ENCODE assay signal across 8 cellular contexts in genomic region chr3:119677641-119677934, GRCh38. TPM values are rescaled to one million over a fixed set of nuclear protein-coding genes. Genes with fewer than 3 reads are reported as not detected.
DNase-seq lines count a peak whose midpoint lies in the region; ATAC-seq, FAIRE-seq and TF ChIP-seq lines count a peak whose summit lies in the region.

No MANE protein-coding gene starts in this region.

- H3K9me3 ChIP-seq in GM23248 (ENCODE audit: low read depth) (no peaks in the 10 kb centered on the region), WERI-Rb-1 (ENCODE audit: severe bottlenecking) (no peaks in the 10 kb centered on the region), gastroesophageal sphincter (no peaks in the 10 kb centered on the region), small intestine (ENCODE audit: control insufficient read depth, low read depth) (no peaks in the 10 kb centered on the region)

- H3K27me3 ChIP-seq in GM23248 (replicated peaks; ENCODE audit: insufficient read depth) (no peaks in the 10 kb centered on the region), WERI-Rb-1 (ENCODE audit: insufficient read depth, low read depth, severe bottlenecking) (no peaks in the 10 kb centered on the region), gastroesophageal sphincter (no peaks in the 10 kb centered on the region), small intestine (ENCODE audit: control insufficient read depth in 2 of 2, insufficient read depth in 2 of 2, low read length in 2 of 2) (no peaks in the 10 kb centered on the region)

- no peaks in the 10 kb centered on the region for H3K9me2 ChIP-seq in GM23248 (ENCODE audit: insufficient read depth)

- H3F3A ChIP-seq in GM23248 (ENCODE audit: insufficient read depth), result no peaks in the 10 kb centered on the region

- TF ChIP-seq POLR2A in gastroesophageal sphincter (IDR thresholded peaks at IDR 0.05), result no peak

- H3K27ac ChIP-seq in GM23248 (0 out of 2 replicates have a peak overlapping the region, but pooled peaks have one; percentile 23), WERI-Rb-1 (peak overlapping the region; percentile 92), gastroesophageal sphincter (peak overlapping the region; percentile 77 to 99 (median 90)), small intestine (ENCODE audit: low read depth in 1 of 2, low read length in 1 of 2) (peak overlapping the region; percentile 82 to 94)

- H4K20me1 ChIP-seq in GM23248 (ENCODE audit: insufficient read depth), result no peaks in the 10 kb centered on the region

- WGBS in GM23248 (ENCODE audit: low coverage in 1 of 2, low lambda C conversion rate in 2 of 2, missing lambda C conversion rate in 2 of 2), 2 experiments, result 15 to 18% methylated on average over 6 of the region's 6 CpGs
- 3 to 13% methylated on average over 6 of the region's 6 CpGs for WGBS in gastroesophageal sphincter (ENCODE audit: low coverage in 1 of 2), 2 donors
- 4 to 7% (median 5%) methylated on average over 6 of the region's 6 CpGs for WGBS in small intestine, 3 donors

- H3K4me2 ChIP-seq in GM23248 (ENCODE audit: unreplicated experiment), result peak overlapping the region; percentile 93

- no peak for FAIRE-seq in small intestine (lab: Jason Lieb, UNC)

- TF ChIP-seq CTCF in WERI-Rb-1 (IDR thresholded peaks at IDR 0.05; ENCODE audit: low read depth, low read length) (no peak), gastroesophageal sphincter (IDR thresholded peaks at IDR 0.05) (no peak)

- peak overlapping the region; percentile 94 for H2AFZ ChIP-seq in GM23248

- H3K4me3 ChIP-seq in GM23248 (peak overlapping the region; percentile 80), WERI-Rb-1 (ENCODE audit: low read depth, low read length) (peak overlapping the region; percentile 81), gastroesophageal sphincter (peak overlapping the region; percentile 63 to 74), small intestine (ENCODE audit: low read depth in 1 of 2, low read length in 2 of 2) (peak overlapping the region in 1 of 2 donors; percentile 73)

- H3K36me3 ChIP-seq in GM23248 (ENCODE audit: low read depth) (no peaks in the 10 kb centered on the region), WERI-Rb-1 (peaks cover 21% of the 10 kb centered on the region), gastroesophageal sphincter (peaks cover 3 to 27% of the 10 kb centered on the region in 2 donors), small intestine (ENCODE audit: control insufficient read depth in 2 of 2, insufficient read depth in 2 of 2, low read length in 2 of 2) (peaks cover 0 to 5% of the 10 kb centered on the region in 2 donors)

- no peak for DNase-seq in GM23248
- no peak for DNase-seq in WERI-Rb-1
- no peak for DNase-seq in small intestine
- DNase-seq in hippocampal formation (lab: John Stamatoyannopoulos, UW), result no peak
- DNase-seq in ecto neural progenitor cell (ENCODE audit: low spot score), result no peak
- DNase-seq in NOMO-1 treated with DMSO at 0.1 percent for 48 hours (lab: John Stamatoyannopoulos, UW; ENCODE audit: unreplicated experiment), result no peak

- H3K4me1 ChIP-seq in GM23248 (ENCODE audit: insufficient read depth) (peaks cover 14% of the 10 kb centered on the region), gastroesophageal sphincter (peaks cover 7 to 33% (median 8%) of the 10 kb centered on the region in 3 donors), small intestine (ENCODE audit: control insufficient read depth in 2 of 2, insufficient read depth in 1 of 2, low read depth in 1 of 2, low read length in 1 of 2) (peaks cover 0 to 7% of the 10 kb centered on the region in 2 donors)

- no peak for TF ChIP-seq EP300 in gastroesophageal sphincter (IDR thresholded peaks at IDR 0.05)

- H3K9ac ChIP-seq in GM23248, result peak overlapping the region; percentile 79

- peaks cover 19% of the 10 kb centered on the region for H3K79me2 ChIP-seq in GM23248 (ENCODE audit: insufficient read depth)

- ATAC-seq in gastroesophageal sphincter (no peak), GM21515 (IDR thresholded peaks at IDR 0.05; ENCODE audit: unreplicated experiment) (no peak)

- in situ Hi-C loops in GM23248 (cut with MboI), result loop anchor here (25.0 kb wide), 1 partner anchor 790 kb away; no protein-coding TSS in a partner anchor

RNA-seq across cellular contexts. Expression of gene COX17, which starts 0.4 kb away (rescaled TPM):
- 7.0 and 27.7 TPM in 2 replicates for total RNA-seq in GM23248 (2014; rRNA removed; shearing (Covaris generic))
- polyA plus RNA-seq in GM23248 (2016; fragmentation: Nextera tagmentation; extraction: Ambion mirVana) (53.3 and 56.7 TPM in 2 replicates), small intestine (100 to 1,000 TPM; 101 to 313 (median 221) TPM)
- total RNA-seq in gastroesophageal sphincter, result 10 to 100 TPM; 31.9 to 84.8 (median 62.7) TPM

RNA-seq across cellular contexts. Expression of gene POPDC2, which starts 17.2 kb away (rescaled TPM):
- total RNA-seq in GM23248 (2014; rRNA removed; shearing (Covaris generic)), result not detected in 2 replicates
- polyA plus RNA-seq in GM23248 (2016; fragmentation: Nextera tagmentation; extraction: Ambion mirVana) (0.74 and 1.2 TPM in 2 replicates), small intestine (1 to 10 TPM; 1.8 to 8.6 (median 2.0) TPM)
- total RNA-seq in gastroesophageal sphincter, result 10 to 100 TPM; 19.7 to 98.2 (median 67.6) TPM

RNA-seq across cellular contexts. Expression of gene CFAP91, which starts 25.2 kb away (rescaled TPM):
- total RNA-seq in GM23248 (2014; rRNA removed; shearing (Covaris generic)), result not detected in 2 replicates
- polyA plus RNA-seq in GM23248 (2016; fragmentation: Nextera tagmentation; extraction: Ambion mirVana) (not detected in 2 replicates), small intestine (under 1 TPM in 1 of 3 donors, not detected in 2; 0.43 TPM)
- total RNA-seq in gastroesophageal sphincter, result 1 to 10 TPM; 2.6 to 7.8 (median 4.1) TPM

Comparison
In these comparisons a context has a peak if more than half of its experiments do, and no peak if none do; other contexts are left out.
1. H3K27ac ChIP-seq: peak in every context shown above with its lines; median percentile 92 in WERI-Rb-1; 90 in gastroesophageal sphincter; 88 in small intestine; 23 in GM23248.
2. RNA of gene POPDC2, which starts 17.2 kb away (total RNA-seq): 19.7 to 98.2 TPM in gastroesophageal sphincter; not detected in GM23248; every median in the first group is over 10 times any median in the second.